8 cellular contexts compared by ENCODE assay signal in the genomic region with DNA sequence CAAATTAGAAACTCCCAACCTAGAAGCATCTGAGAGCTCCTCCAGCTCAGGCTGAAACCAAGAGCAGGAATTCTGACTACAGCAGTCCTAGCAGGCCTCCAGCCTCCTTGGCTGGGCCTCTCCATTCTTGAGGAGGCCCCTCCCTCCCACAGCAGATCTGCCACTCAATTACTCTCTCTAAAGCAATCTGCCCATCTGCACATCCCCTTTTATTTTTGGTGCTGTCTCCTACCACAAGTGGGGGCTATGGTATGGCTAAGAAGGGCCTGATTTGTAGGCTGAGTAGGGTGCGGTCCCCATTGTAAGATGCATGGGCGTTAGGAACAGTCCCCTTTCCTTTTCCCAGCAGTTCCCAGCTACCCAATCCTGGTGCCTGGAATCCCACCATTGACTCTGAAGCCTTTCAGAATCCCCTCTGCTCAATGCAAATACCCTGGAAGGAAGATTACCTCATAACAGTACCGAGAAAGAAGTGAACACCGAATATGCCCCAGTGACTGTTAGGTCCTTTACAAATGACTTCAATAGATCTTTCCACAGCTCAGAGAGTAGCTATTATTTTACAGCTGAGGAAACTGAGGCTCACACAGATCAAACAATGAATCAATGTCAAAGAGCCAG. TPM values are rescaled to one million over a fixed set of nuclear protein-coding genes. Genes with fewer than 3 reads are reported as not detected.
DNase-seq lines count a peak whose midpoint lies in the region; ATAC-seq and TF ChIP-seq lines count a peak whose summit lies in the region.

No MANE protein-coding gene starts in this region.

- in situ Hi-C loops in brain microvascular endothelial cell (cut with HindIII; ENCODE audit: low pct_ligation_motif_present, low sequenced_read_pairs), result no loop called here

- WGBS in heart right ventricle, 2 donors, result 88 to 96% methylated on average over 4 of the region's 4 CpGs

- H3K27me3 ChIP-seq in brain microvascular endothelial cell (replicated peaks) (peaks cover 14% of the 10 kb centered on the region), heart right ventricle (peaks cover 10 to 37% (median 33%) of the 10 kb centered on the region in 7 donors)

- TF ChIP-seq CTCF in brain microvascular endothelial cell (IDR thresholded peaks at IDR 0.05; ENCODE audit: low read depth, low read length, missing control alignments), result peak; percentile 22
- TF ChIP-seq CTCF in heart right ventricle (IDR thresholded peaks at IDR 0.05), result no peak

- H3K9me3 ChIP-seq in heart right ventricle, result no peaks in the 10 kb centered on the region

- DNase-seq in brain microvascular endothelial cell (no peak), heart right ventricle (no peak), NCI-H2029 treated with DMSO at 0.1 percent for 48 hours (lab: John Stamatoyannopoulos, UW) (no peak), T-helper 1 cell (no peak)

- H3K27ac ChIP-seq in brain microvascular endothelial cell, result no peak overlapping the region
- no peak overlapping the region for H3K27ac ChIP-seq in heart right ventricle

- intact Hi-C loops in heart right ventricle (cut with DNase I), result loop anchor here in 1 of 10 donors (10.0 kb wide), 1 partner anchor 193 kb away; no protein-coding TSS in a partner anchor

- H3K4me3 ChIP-seq in brain microvascular endothelial cell (ENCODE audit: low read depth, low read length) (no peak overlapping the region), heart right ventricle (no peak overlapping the region)

- peaks cover 0 to 18% (median 7%) of the 10 kb centered on the region in 9 donors for H3K4me1 ChIP-seq in heart right ventricle

- ATAC-seq in GM18498 (IDR thresholded peaks at IDR 0.05; ENCODE audit: unreplicated experiment) (peak; percentile 56), GM21447 (IDR thresholded peaks at IDR 0.05; ENCODE audit: unreplicated experiment) (peak; percentile 65), HG03460 (IDR thresholded peaks at IDR 0.05; ENCODE audit: unreplicated experiment) (peak; percentile 61), esophagus mucosa (no peak), heart right ventricle (no peak)

- H3K36me3 ChIP-seq in brain microvascular endothelial cell (replicated peaks) (no peaks in the 10 kb centered on the region), heart right ventricle (no peaks in the 10 kb centered on the region)

RNA-seq across cellular contexts. Expression of gene TTC39A, which starts 11.6 kb away (rescaled TPM):
- total RNA-seq in esophagus mucosa, result 32.6 TPM
- 10 to 100 TPM; 14.3 to 38.7 (median 23.2) TPM for total RNA-seq in heart right ventricle
- polyA plus RNA-seq in heart right ventricle, result 10 to 100 TPM in 1 of 2 donors, 1 to 10 TPM in 1; 4.3 to 14.0 TPM

Comparison
In these comparisons a context has a peak if more than half of its experiments do, and no peak if none do; other contexts are left out.
1. ATAC-seq: peak in GM18498 (single experiment), GM21447 (single experiment) and HG03460 (single experiment); none in esophagus mucosa (single experiment) and heart right ventricle (0 of 8).